In the genomic region with DNA sequence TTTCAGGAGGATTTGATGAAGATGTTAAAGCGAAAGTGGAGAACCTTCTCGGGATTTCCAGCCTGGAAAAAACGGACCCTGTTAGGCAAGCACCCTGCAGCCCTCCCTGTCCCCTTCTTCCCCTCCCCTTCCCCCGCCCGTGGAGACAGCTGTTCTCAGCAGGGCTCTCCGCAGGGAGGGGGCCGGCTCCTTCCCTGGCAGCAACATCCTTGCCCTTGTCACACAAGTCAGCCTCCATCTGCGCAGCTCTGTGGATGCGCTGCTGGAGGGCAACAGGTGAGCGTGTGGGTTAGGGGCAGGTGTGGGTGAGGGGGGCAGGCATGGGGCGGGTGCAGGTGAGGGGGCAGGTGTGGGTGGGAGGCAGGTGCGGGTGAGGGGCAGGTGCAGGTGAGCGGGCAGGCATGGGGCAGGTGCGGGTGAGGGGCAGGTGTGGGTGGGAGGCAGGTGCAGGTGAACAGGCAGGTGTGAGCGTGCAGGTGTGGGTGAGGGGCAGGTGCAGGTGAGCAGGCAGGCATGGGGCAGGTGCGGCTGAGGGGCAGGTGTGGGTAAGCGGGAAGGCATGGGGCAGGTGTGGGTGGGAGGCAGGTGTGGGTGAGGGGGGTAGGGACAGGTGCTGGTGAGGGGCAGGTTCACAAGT, we compare ENCODE assay signal across 1 cellular context.
TF ChIP-seq lines count a peak whose summit lies in the region.

No MANE protein-coding gene starts in this region.

TF ChIP-seq in HepG2, 621 proteins besides CTCF, POLR2A, EP300 and RAD21:
- TF ChIP-seq ZNF326 (CRISPR knock-in tag; IDR thresholded peaks at IDR 0.05; ENCODE audit: borderline replicate concordance) (no peak), HCFC1 (IDR thresholded peaks at IDR 0.05; ENCODE audit: low read depth, low read length) (no peak), ZFP62 (CRISPR knock-in tag; IDR thresholded peaks at IDR 0.05) (no peak), SRSF4 (IDR thresholded peaks at IDR 0.05; ENCODE audit: low read depth, low read length, poor library complexity, severe bottlenecking) (no peak), PCBP1 (IDR thresholded peaks at IDR 0.05; ENCODE audit: borderline replicate concordance, low read depth, low read length) (peak; percentile 49; the same call in 1 of the 2 replicates), ZNF446 (CRISPR knock-in tag; IDR thresholded peaks at IDR 0.05) (no peak), HNRNPK (IDR thresholded peaks at IDR 0.05; ENCODE audit: low read depth, low read length, poor library complexity, severe bottlenecking) (peak; percentile 79), DR1 (CRISPR knock-in tag; IDR thresholded peaks at IDR 0.05) (no peak), ZNF253 (CRISPR knock-in tag; IDR thresholded peaks at IDR 0.05; ENCODE audit: borderline replicate concordance) (no peak), ZNF761 (CRISPR knock-in tag; conservative IDR thresholded peaks at IDR 0.05) (no peak), HNRNPLL (IDR thresholded peaks at IDR 0.05; ENCODE audit: low read depth, low read length, poor library complexity, severe bottlenecking) (peak; percentile 80), PCBP2 (optimal IDR thresholded peaks at IDR 0.05; ENCODE audit: low read depth, low read length, poor library complexity, severe bottlenecking) (peak; percentile 13)
- TF ChIP-seq, protein P1, sequence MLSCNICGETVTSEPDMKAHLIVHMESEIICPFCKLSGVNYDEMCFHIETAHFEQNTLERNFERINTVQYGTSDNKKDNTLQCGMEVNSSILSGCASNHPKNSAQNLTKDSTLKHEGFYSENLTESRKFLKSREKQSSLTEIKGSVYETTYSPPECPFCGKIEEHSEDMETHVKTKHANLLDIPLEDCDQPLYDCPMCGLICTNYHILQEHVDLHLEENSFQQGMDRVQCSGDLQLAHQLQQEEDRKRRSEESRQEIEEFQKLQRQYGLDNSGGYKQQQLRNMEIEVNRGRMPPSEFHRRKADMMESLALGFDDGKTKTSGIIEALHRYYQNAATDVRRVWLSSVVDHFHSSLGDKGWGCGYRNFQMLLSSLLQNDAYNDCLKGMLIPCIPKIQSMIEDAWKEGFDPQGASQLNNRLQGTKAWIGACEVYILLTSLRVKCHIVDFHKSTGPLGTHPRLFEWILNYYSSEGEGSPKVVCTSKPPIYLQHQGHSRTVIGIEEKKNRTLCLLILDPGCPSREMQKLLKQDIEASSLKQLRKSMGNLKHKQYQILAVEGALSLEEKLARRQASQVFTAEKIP (CRISPR knock-in tag; IDR thresholded peaks at IDR 0.05; ENCODE audit: borderline replicate concordance) = no peak
- TF ChIP-seq, protein P2, sequence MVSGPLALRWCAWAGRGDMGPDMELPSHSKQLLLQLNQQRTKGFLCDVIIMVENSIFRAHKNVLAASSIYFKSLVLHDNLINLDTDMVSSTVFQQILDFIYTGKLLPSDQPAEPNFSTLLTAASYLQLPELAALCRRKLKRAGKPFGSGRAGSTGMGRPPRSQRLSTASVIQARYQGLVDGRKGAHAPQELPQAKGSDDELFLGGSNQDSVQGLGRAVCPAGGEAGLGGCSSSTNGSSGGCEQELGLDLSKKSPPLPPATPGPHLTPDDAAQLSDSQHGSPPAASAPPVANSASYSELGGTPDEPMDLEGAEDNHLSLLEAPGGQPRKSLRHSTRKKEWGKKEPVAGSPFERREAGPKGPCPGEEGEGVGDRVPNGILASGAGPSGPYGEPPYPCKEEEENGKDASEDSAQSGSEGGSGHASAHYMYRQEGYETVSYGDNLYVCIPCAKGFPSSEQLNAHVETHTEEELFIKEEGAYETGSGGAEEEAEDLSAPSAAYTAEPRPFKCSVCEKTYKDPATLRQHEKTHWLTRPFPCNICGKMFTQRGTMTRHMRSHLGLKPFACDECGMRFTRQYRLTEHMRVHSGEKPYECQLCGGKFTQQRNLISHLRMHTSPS (CRISPR knock-in tag; IDR thresholded peaks at IDR 0.05; ENCODE audit: low read depth) = no peak
- TF ChIP-seq, protein P3, sequence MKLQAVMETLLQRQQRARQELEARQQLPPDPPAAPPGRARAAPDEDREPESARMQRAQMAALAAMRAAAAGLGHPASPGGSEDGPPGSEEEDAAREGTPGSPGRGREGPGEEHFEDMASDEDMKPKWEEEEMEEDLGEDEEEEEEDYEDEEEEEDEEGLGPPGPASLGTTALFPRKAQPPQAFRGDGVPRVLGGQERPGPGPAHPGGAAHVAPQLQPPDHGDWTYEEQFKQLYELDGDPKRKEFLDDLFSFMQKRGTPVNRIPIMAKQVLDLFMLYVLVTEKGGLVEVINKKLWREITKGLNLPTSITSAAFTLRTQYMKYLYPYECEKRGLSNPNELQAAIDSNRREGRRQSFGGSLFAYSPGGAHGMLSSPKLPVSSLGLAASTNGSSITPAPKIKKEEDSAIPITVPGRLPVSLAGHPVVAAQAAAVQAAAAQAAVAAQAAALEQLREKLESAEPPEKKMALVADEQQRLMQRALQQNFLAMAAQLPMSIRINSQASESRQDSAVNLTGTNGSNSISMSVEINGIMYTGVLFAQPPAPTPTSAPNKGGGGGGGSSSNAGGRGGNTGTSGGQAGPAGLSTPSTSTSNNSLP (IDR thresholded peaks at IDR 0.05; ENCODE audit: low read depth, low read length) = no peak
- TF ChIP-seq, protein P4, sequence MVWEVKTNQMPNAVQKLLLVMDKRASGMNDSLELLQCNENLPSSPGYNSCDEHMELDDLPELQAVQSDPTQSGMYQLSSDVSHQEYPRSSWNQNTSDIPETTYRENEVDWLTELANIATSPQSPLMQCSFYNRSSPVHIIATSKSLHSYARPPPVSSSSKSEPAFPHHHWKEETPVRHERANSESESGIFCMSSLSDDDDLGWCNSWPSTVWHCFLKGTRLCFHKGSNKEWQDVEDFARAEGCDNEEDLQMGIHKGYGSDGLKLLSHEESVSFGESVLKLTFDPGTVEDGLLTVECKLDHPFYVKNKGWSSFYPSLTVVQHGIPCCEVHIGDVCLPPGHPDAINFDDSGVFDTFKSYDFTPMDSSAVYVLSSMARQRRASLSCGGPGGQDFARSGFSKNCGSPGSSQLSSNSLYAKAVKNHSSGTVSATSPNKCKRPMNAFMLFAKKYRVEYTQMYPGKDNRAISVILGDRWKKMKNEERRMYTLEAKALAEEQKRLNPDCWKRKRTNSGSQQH (CRISPR knock-in tag; IDR thresholded peaks at IDR 0.05; ENCODE audit: low read depth) = no peak
- TF ChIP-seq, protein P5, sequence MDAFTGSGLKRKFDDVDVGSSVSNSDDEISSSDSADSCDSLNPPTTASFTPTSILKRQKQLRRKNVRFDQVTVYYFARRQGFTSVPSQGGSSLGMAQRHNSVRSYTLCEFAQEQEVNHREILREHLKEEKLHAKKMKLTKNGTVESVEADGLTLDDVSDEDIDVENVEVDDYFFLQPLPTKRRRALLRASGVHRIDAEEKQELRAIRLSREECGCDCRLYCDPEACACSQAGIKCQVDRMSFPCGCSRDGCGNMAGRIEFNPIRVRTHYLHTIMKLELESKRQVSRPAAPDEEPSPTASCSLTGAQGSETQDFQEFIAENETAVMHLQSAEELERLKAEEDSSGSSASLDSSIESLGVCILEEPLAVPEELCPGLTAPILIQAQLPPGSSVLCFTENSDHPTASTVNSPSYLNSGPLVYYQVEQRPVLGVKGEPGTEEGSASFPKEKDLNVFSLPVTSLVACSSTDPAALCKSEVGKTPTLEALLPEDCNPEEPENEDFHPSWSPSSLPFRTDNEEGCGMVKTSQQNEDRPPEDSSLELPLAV (CRISPR knock-in tag; conservative IDR thresholded peaks at IDR 0.05; ENCODE audit: low read depth) = no peak
- TF ChIP-seq, protein P6, sequence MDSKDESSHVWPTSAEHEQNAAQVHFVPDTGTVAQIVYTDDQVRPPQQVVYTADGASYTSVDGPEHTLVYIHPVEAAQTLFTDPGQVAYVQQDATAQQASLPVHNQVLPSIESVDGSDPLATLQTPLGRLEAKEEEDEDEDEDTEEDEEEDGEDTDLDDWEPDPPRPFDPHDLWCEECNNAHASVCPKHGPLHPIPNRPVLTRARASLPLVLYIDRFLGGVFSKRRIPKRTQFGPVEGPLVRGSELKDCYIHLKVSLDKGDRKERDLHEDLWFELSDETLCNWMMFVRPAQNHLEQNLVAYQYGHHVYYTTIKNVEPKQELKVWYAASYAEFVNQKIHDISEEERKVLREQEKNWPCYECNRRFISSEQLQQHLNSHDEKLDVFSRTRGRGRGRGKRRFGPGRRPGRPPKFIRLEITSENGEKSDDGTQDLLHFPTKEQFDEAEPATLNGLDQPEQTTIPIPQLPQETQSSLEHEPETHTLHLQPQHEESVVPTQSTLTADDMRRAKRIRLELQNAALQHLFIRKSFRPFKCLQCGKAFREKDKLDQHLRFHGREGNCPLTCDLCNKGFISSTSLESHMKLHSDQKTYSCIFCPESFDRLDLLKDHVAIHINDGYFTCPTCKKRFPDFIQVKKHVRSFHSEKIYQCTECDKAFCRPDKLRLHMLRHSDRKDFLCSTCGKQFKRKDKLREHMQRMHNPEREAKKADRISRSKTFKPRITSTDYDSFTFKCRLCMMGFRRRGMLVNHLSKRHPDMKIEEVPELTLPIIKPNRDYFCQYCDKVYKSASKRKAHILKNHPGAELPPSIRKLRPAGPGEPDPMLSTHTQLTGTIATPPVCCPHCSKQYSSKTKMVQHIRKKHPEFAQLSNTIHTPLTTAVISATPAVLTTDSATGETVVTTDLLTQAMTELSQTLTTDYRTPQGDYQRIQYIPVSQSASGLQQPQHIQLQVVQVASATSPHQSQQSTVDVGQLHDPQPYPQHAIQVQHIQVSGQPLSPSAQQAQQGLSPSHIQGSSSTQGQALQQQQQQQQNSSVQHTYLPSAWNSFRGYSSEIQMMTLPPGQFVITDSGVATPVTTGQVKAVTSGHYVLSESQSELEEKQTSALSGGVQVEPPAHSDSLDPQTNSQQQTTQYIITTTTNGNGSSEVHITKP (CRISPR knock-in tag; IDR thresholded peaks at IDR 0.05; ENCODE audit: low read depth) = no peak
